8 cellular contexts compared by ENCODE assay signal in genomic region chr3:141878812-141879211, GRCh38. TPM values are rescaled to one million over a fixed set of nuclear protein-coding genes. Genes with fewer than 3 reads are reported as not detected.
A peak's percentile ranks its signal among the peaks of the same experiment; 100 is the strongest.
DNase-seq lines count a peak whose midpoint lies in the region; ATAC-seq, FAIRE-seq and TF ChIP-seq lines count a peak whose summit lies in the region.

No MANE protein-coding gene starts in this region.

- peak overlapping the region; percentile 59 for H3K4me3 Mint-ChIP-seq in CD4-positive, alpha-beta T cell
- H3K4me3 Mint-ChIP-seq in HFFc6 = peak overlapping the region; percentile 91
- H3K4me3 Mint-ChIP-seq in activated naive CD8-positive, alpha-beta T cell treated with anti-CD3 and anti-CD28 coated beads, Interleukin-2, amount 10 ng/mL, durations not matched to agents 7 days and 5 days = peak overlapping the region; percentile 91

- DNase-seq in CD4-positive, alpha-beta T cell = no peak
- DNase-seq in HFFc6 = peak; percentile 18
- no peak for DNase-seq in activated naive CD8-positive, alpha-beta T cell treated with anti-CD3 and anti-CD28 coated beads, Interleukin-2, amount 10 ng/mL, durations not matched to agents 7 days and 5 days
- DNase-seq in kidney = no peak
- DNase-seq in stimulated activated CD8-positive, alpha-beta memory T cell treated with anti-CD3 and anti-CD28 coated beads, Interleukin-4, amount 100 ng/mL, for 48 hours = no peak
- no peak for DNase-seq in testis
- DNase-seq in stimulated activated naive CD4-positive, alpha-beta T cell treated with Interleukin-2 at 50 U/mL for 16 hours (lab: John Stamatoyannopoulos, UW) = no peak
- DNase-seq in DMS114 treated with DMSO at 0.1 percent for 48 hours (lab: John Stamatoyannopoulos, UW; ENCODE audit: unreplicated experiment) = no peak

- 63 to 82% methylated on average over 2 of the region's 2 CpGs for WGBS in testis, 2 donors

- POLR2A ChIA-PET in CD4-positive, alpha-beta T cell (lab: Charles Lee) = interaction anchor here (1.5 to 4.3 kb wide), 3 partner anchors 8 to 391 kb away, joined by 6 to 63 read pairs (median 7); no protein-coding TSS in a partner anchor
- POLR2A ChIA-PET in activated naive CD8-positive, alpha-beta T cell treated with anti-CD3 and anti-CD28 coated beads, Interleukin-2, amount 10 ng/mL, durations not matched to agents 7 days and 5 days (lab: Charles Lee) = no interaction called here

- peak overlapping the region; percentile 71 to 78 for H3K4me3 ChIP-seq in kidney (ENCODE audit: low read length in 2 of 2)
- H3K4me3 ChIP-seq in testis = no peak overlapping the region

- no peak overlapping the region for H3K27ac ChIP-seq in CD4-positive, alpha-beta T cell (ENCODE audit: low read depth, low read length)
- H3K27ac ChIP-seq in kidney (ENCODE audit: low read depth in 2 of 2, low read length in 2 of 2) (no peak overlapping the region), testis (no peak overlapping the region)

- no peak for TF ChIP-seq CTCF in CD4-positive, alpha-beta T cell (IDR thresholded peaks at IDR 0.05)
- TF ChIP-seq CTCF in HFFc6 (IDR thresholded peaks at IDR 0.05) = no peak
- no peak for TF ChIP-seq CTCF in kidney (IDR thresholded peaks at IDR 0.05; ENCODE audit: borderline replicate concordance, extremely low read depth, insufficient read depth)
- TF ChIP-seq CTCF in testis (IDR thresholded peaks at IDR 0.05) = no peak

- peak overlapping the region in 1 of 2 donors; percentile 6 for H3K9ac ChIP-seq in kidney (ENCODE audit: low read length in 2 of 2)

- H3K27me3 ChIP-seq in CD4-positive, alpha-beta T cell (ENCODE audit: control insufficient read depth, insufficient read depth, low read length) = no peaks in the 10 kb centered on the region
- no peaks in the 10 kb centered on the region for H3K27me3 ChIP-seq in testis

- TF ChIP-seq POLR2A in testis (IDR thresholded peaks at IDR 0.05) = no peak

- intact Hi-C loops in CD4-positive, alpha-beta T cell (cut with DNase I, micrococcal nuclease) = loop anchor here (5.0 to 10.0 kb wide), 6 partner anchors 33 to 568 kb away; partner anchors contain the start of genes GK5 (in 1 of the 2), RASA2 (in 1 of the 2), TFDP2 (in 1 of the 2) and XRN1 (in 1 of the 2)
- intact Hi-C loops in kidney (cut with DNase I) (no loop called here), testis (cut with DNase I; ENCODE audit: low total_unique reads) (loop anchor here (10.0 kb wide), 1 partner anchor 144 kb away; the partner anchor contains the start of gene RNF7)

- H3K36me3 Mint-ChIP-seq in CD4-positive, alpha-beta T cell (ENCODE audit: low read depth) = peaks cover 13% of the 10 kb centered on the region
- H3K36me3 Mint-ChIP-seq in HFFc6 (ENCODE audit: low read depth) = peaks cover 5% of the 10 kb centered on the region; the same call in 1 of the 2 replicates
- peaks cover 19% of the 10 kb centered on the region for H3K36me3 Mint-ChIP-seq in activated naive CD8-positive, alpha-beta T cell treated with anti-CD3 and anti-CD28 coated beads, Interleukin-2, amount 10 ng/mL, durations not matched to agents 7 days and 5 days

- no peaks in the 10 kb centered on the region for H3K9me3 Mint-ChIP-seq in CD4-positive, alpha-beta T cell
- H3K9me3 Mint-ChIP-seq in HFFc6 = no peaks in the 10 kb centered on the region
- H3K9me3 Mint-ChIP-seq in activated naive CD8-positive, alpha-beta T cell treated with anti-CD3 and anti-CD28 coated beads, Interleukin-2, amount 10 ng/mL, durations not matched to agents 7 days and 5 days = no peaks in the 10 kb centered on the region

- H3K36me3 ChIP-seq in kidney (ENCODE audit: control insufficient read depth in 1 of 2, insufficient read depth in 2 of 2, low read length in 2 of 2) = no peaks in the 10 kb centered on the region
- H3K36me3 ChIP-seq in testis (ENCODE audit: low read depth, missing control alignments) = no peaks in the 10 kb centered on the region

- peaks cover 47% of the 10 kb centered on the region for H3K4me1 Mint-ChIP-seq in CD4-positive, alpha-beta T cell (ENCODE audit: low read depth)
- H3K4me1 Mint-ChIP-seq in HFFc6 (ENCODE audit: low read depth) = peaks cover 44% of the 10 kb centered on the region
- peaks cover 40% of the 10 kb centered on the region for H3K4me1 Mint-ChIP-seq in activated naive CD8-positive, alpha-beta T cell treated with anti-CD3 and anti-CD28 coated beads, Interleukin-2, amount 10 ng/mL, durations not matched to agents 7 days and 5 days

- CTCF ChIA-PET in CD4-positive, alpha-beta T cell (lab: Charles Lee) = no interaction called here

- no peak for ATAC-seq in CD4-positive, alpha-beta T cell (ENCODE audit: poor library complexity)
- no peak for ATAC-seq in activated naive CD8-positive, alpha-beta T cell treated with anti-CD3 and anti-CD28 coated beads, Interleukin-2, amount 10 ng/mL, durations not matched to agents 7 days and 5 days (ENCODE audit: low read depth)

- no peaks in the 10 kb centered on the region for H3K27me3 Mint-ChIP-seq in CD4-positive, alpha-beta T cell
- no peaks in the 10 kb centered on the region; the same call in 1 of the 2 replicates for H3K27me3 Mint-ChIP-seq in HFFc6 (ENCODE audit: insufficient read depth)
- no peaks in the 10 kb centered on the region for H3K27me3 Mint-ChIP-seq in activated naive CD8-positive, alpha-beta T cell treated with anti-CD3 and anti-CD28 coated beads, Interleukin-2, amount 10 ng/mL, durations not matched to agents 7 days and 5 days

- H3K4me1 ChIP-seq in kidney (ENCODE audit: control insufficient read depth in 1 of 2, insufficient read depth in 1 of 2, low read depth in 1 of 2, low read length in 2 of 2) (peaks cover 0 to 4% of the 10 kb centered on the region in 2 donors), testis (peaks cover 10% of the 10 kb centered on the region)

- H3K9me3 ChIP-seq in CD4-positive, alpha-beta T cell (ENCODE audit: control insufficient read depth, low read length) = no peaks in the 10 kb centered on the region
- no peaks in the 10 kb centered on the region for H3K9me3 ChIP-seq in kidney (ENCODE audit: control insufficient read depth in 1 of 2, low read length in 2 of 2)
- H3K9me3 ChIP-seq in testis = no peaks in the 10 kb centered on the region

- FAIRE-seq in kidney (lab: Jason Lieb, UNC) = no peak

- peak overlapping the region; percentile 74 for H3K27ac Mint-ChIP-seq in CD4-positive, alpha-beta T cell
- H3K27ac Mint-ChIP-seq in HFFc6 = peak overlapping the region; percentile 21; the same call in 1 of the 2 replicates
- no peak overlapping the region for H3K27ac Mint-ChIP-seq in activated naive CD8-positive, alpha-beta T cell treated with anti-CD3 and anti-CD28 coated beads, Interleukin-2, amount 10 ng/mL, durations not matched to agents 7 days and 5 days

RNA-seq across cellular contexts. Expression of gene ATP1B3, which starts 2.4 kb away (rescaled TPM):
- total RNA-seq in CD4-positive, alpha-beta T cell = 10 to 100 TPM; 22.2 to 22.5 TPM
- 100 to 1,000 TPM; 219 to 273 (median 247) TPM for total RNA-seq in HFFc6 (2021; fragmentation: NEBNext Ultra II Directional; extraction: Animal tissue kit (Norgen Biotek cat#: 25700))
- total RNA-seq in activated naive CD8-positive, alpha-beta T cell treated with anti-CD3 and anti-CD28 coated beads, Interleukin-2, amount 10 ng/mL, durations not matched to agents 7 days and 5 days = 10 to 100 TPM; 63.2 to 66.2 TPM
- 110 TPM for total RNA-seq in kidney
- polyA plus RNA-seq in kidney (ENCODE audit: insufficient read depth, low read depth, low replicate concordance) = 195 TPM
- total RNA-seq in testis = 10 to 100 TPM; 47.1 to 79.5 TPM
- 147 TPM for polyA plus RNA-seq in testis (ENCODE audit: insufficient read depth, low read depth, low replicate concordance)

Comparison
In these comparisons a context has a peak if more than half of its experiments do, and no peak if none do; other contexts are left out.
1. H3K4me3 ChIP-seq: peak in kidney (2 of 2); none in testis (0 of 2).
2. Peak in every context shown above with its lines, with median percentiles within 50 percentile points of each other: H3K4me3 Mint-ChIP-seq.